ENCODE assay signal across 11 cellular contexts in genomic region chr15:37095197-37095992, GRCh38. TPM values are rescaled to one million over a fixed set of nuclear protein-coding genes. Genes with fewer than 3 reads are reported as not detected.
DNase-seq lines count a peak whose midpoint lies in the region; ATAC-seq and TF ChIP-seq lines count a peak whose summit lies in the region.
"Had no signal": no experiment of that assay in that cellular context is flagged by ENCODE, and none has a peak within 500 bp of the region (broad histone marks: within the 10 kb centered on the region; RNA-seq: fewer than 3 reads in every experiment).

No MANE protein-coding gene starts in this region.

- H2BK120ac ChIP-seq in IMR-90 (ENCODE audit: low read depth, low read length), result no peak overlapping the region

- no peak overlapping the region for H4K5ac ChIP-seq in IMR-90 (ENCODE audit: low read depth, low read length)

- H2BK5ac ChIP-seq in IMR-90 (ENCODE audit: low read depth, low read length, poor library complexity, severe bottlenecking), result no peak overlapping the region

- H3K27me3 ChIP-seq in IMR-90 (ENCODE audit: control insufficient read depth, insufficient read depth, low read length) (no peaks in the 10 kb centered on the region), endocrine pancreas (ENCODE audit: control insufficient read depth, insufficient read depth, low read length) (no peaks in the 10 kb centered on the region), left lung (peaks cover 0 to 68% of the 10 kb centered on the region in 2 donors)

- DNase-seq in IMR-90, result no peak
- peak in 1 of 2 donors; percentile 67 for DNase-seq in left lung
- DNase-seq in substantia nigra (lab: John Stamatoyannopoulos, UW), result peak in 11 of 49 donors; percentile 11 to 49 (median 20)
- DNase-seq in RKO (ENCODE audit: low spot score), result no peak
- DNase-seq: activated CD4-positive, CD25-positive, alpha-beta regulatory T cell; activated naive CD8-positive, alpha-beta T cell treated with anti-CD3 and anti-CD28 coated beads, Interleukin-2, amount 10 ng/mL, durations not matched to agents 7 days and 5 days; NCI-H748 treated with DMSO at 0.1 percent for 48 hours had no signal

- in situ Hi-C loops in IMR-90 (cut with MboI; ENCODE audit: low sequenced_read_pairs), result no loop called here

- H3K23ac ChIP-seq in IMR-90 (ENCODE audit: low read depth, low read length), result no peak overlapping the region

- no peaks in the 10 kb centered on the region for H3K9me1 ChIP-seq in IMR-90 (ENCODE audit: insufficient read depth, low read length)

- H4K20me1 ChIP-seq in IMR-90 (ENCODE audit: insufficient read depth, low read length), result peaks cover 22% of the 10 kb centered on the region; the same call in 1 of the 2 replicates

- ATAC-seq in IMR-90 (ENCODE audit: low read depth), result no peak
- ATAC-seq in left lung, result no peak
- ATAC-seq in GM18858 (IDR thresholded peaks at IDR 0.05; ENCODE audit: unreplicated experiment), result no peak
- ATAC-seq in HG03139 (IDR thresholded peaks at IDR 0.05; ENCODE audit: unreplicated experiment), result no peak
- ATAC-seq in GM18868 (IDR thresholded peaks at IDR 0.05; ENCODE audit: unreplicated experiment), result no peak

- 99% methylated on average over 10 of the region's 36 CpGs; no CpG with 5 or more reads in 1 of the 2 experiments for WGBS in IMR-90 (ENCODE audit: extremely low coverage in 2 of 2, insufficient read length in 1 of 2), 2 experiments

- no peak overlapping the region for H2AK5ac ChIP-seq in IMR-90 (ENCODE audit: low read depth, low read length)

- no peak for TF ChIP-seq POLR2A in IMR-90 (IDR thresholded peaks at IDR 0.05; ENCODE audit: low read depth, low read length)

- peaks cover 29% of the 10 kb centered on the region for H3K36me3 ChIP-seq in IMR-90 (ENCODE audit: control insufficient read depth, insufficient read depth, low read length)
- H3K36me3 ChIP-seq in endocrine pancreas (ENCODE audit: control insufficient read depth, insufficient read depth, low read length), result peaks cover 19% of the 10 kb centered on the region
- H3K36me3 ChIP-seq in left lung, result no peaks in the 10 kb centered on the region

- H2BK15ac ChIP-seq in IMR-90 (ENCODE audit: low read depth, low read length), result no peak overlapping the region

- H3K18ac ChIP-seq in IMR-90 (ENCODE audit: low read depth, low read length), result no peak overlapping the region

- H3K4me1 ChIP-seq in IMR-90 (ENCODE audit: control insufficient read depth, insufficient read depth, low read length) (peaks cover 9% of the 10 kb centered on the region), endocrine pancreas (ENCODE audit: control insufficient read depth, insufficient read depth, low read length) (peaks cover 29% of the 10 kb centered on the region), left lung (peaks cover 0 to 6% of the 10 kb centered on the region in 2 donors)

- peak overlapping the region; percentile 56 for H2AFZ ChIP-seq in IMR-90 (replicated peaks; ENCODE audit: low read length, poor library complexity)

- dilution Hi-C loops in IMR-90 (cut with HindIII; ENCODE audit: low sequenced_read_pairs, unreplicated experiment), result no loop called here

- peaks cover 23 to 65% of the 10 kb centered on the region in 2 experiments for H3K79me1 ChIP-seq in IMR-90 (ENCODE audit: low read depth in 1 of 2, low read length in 2 of 2)

- no peak overlapping the region for H3K4ac ChIP-seq in IMR-90 (ENCODE audit: low read depth, low read length)

- CTCF ChIA-PET in IMR-90 (lab: Yijun Ruan, JAX), result interaction anchor here (0.7 kb wide), 1 partner anchor 779 kb away, joined by 5 read pairs; no protein-coding TSS in a partner anchor

- H3K27ac ChIP-seq in IMR-90 (ENCODE audit: insufficient read depth, low read length) (no peak overlapping the region), left lung (peak overlapping the region; percentile 46 to 56), substantia nigra (ENCODE audit: low read depth, low read length, poor library complexity, severe bottlenecking) (peak overlapping the region; percentile 68)

- H2BK20ac ChIP-seq in IMR-90 (ENCODE audit: low read depth, low read length), result no peak overlapping the region

- no peak for TF ChIP-seq CTCF in IMR-90 (conservative IDR thresholded peaks at IDR 0.05; ENCODE audit: low read depth, low read length)
- TF ChIP-seq CTCF in left lung (IDR thresholded peaks at IDR 0.05), result no peak

- H3K9ac ChIP-seq in IMR-90 (ENCODE audit: low read depth, low read length), result no peak overlapping the region
- peak overlapping the region; percentile 100 for H3K9ac ChIP-seq in endocrine pancreas (ENCODE audit: control insufficient read depth, insufficient read depth, low read length)

- POLR2A ChIA-PET in IMR-90 (lab: Charles Lee; ENCODE audit: unreplicated experiment), result no interaction called here

- H4K91ac ChIP-seq in IMR-90 (ENCODE audit: insufficient read depth, low read depth, low read length), result no peak overlapping the region

- no peak overlapping the region for H3K4me3 ChIP-seq in IMR-90 (ENCODE audit: insufficient read depth, low read depth, low read length)
- H3K4me3 ChIP-seq in endocrine pancreas (ENCODE audit: control insufficient read depth, insufficient read depth, low read length), result peak overlapping the region; percentile 94
- H3K4me3 ChIP-seq in left lung, result peak overlapping the region in 1 of 2 donors; percentile 57

- peak overlapping the region; percentile 25 for H2AK9ac ChIP-seq in IMR-90 (replicated peaks; ENCODE audit: low read depth, low read length, poor library complexity)

- no TSS peak for BruUV-seq in IMR-90 (replicated peaks; lab: Mats Ljungman, UMichigan)

- no peak overlapping the region for H3K14ac ChIP-seq in IMR-90 (replicated peaks; ENCODE audit: low read depth, low read length)

- no peak overlapping the region for H3K56ac ChIP-seq in IMR-90 (ENCODE audit: extremely low read depth, insufficient read depth, low read length)

- intact Hi-C loops in IMR-90 (cut with micrococcal nuclease) (loop anchor here (10.0 kb wide), 1 partner anchor 1551 kb away; the partner anchor contains the start of gene DPH6), left lung (cut with DNase I) (no loop called here)

- H3K4me2 ChIP-seq in IMR-90 (ENCODE audit: low read depth, low read length), result no peak overlapping the region

- TF ChIP-seq RAD21 in IMR-90 (IDR thresholded peaks at IDR 0.05; ENCODE audit: low read length), result no peak

- H4K8ac ChIP-seq in IMR-90 (ENCODE audit: low read depth in 2 of 2, low read length in 2 of 2), result no peak overlapping the region

- H3K9me3 ChIP-seq in IMR-90 (ENCODE audit: control insufficient read depth, insufficient read depth, low read length) (no peaks in the 10 kb centered on the region), endocrine pancreas (ENCODE audit: control insufficient read depth, low read length) (no peaks in the 10 kb centered on the region), left lung (no peaks in the 10 kb centered on the region)

TF ChIP-seq in IMR-90, 13 proteins besides CTCF, POLR2A, EP300 and RAD21:
- TF ChIP-seq MAZ (IDR thresholded peaks at IDR 0.05; ENCODE audit: borderline replicate concordance, low read depth, low read length) (no peak), FOS (IDR thresholded peaks at IDR 0.05; ENCODE audit: low read depth, low read length) (no peak)

RNA-seq across cellular contexts. Expression of gene MEIS2, which starts 5.0 kb away (rescaled TPM):
- total RNA-seq in IMR-90 (2012; rRNA removed) (50.3 and 71.3 TPM in 2 replicates), left lung (10 to 100 TPM; 14.1 to 18.7 TPM)
- 59.9 and 70.1 TPM in 2 replicates for polyA plus RNA-seq in IMR-90 (2012; rRNA removed)
- 41.7 and 74.2 TPM in 2 replicates for polyA plus RNA-seq in IMR-90 (2012; cell fraction: cytosol; rRNA removed)
- 69.5 and 106 TPM in 2 replicates for polyA plus RNA-seq in IMR-90 (2012; cell fraction: nucleus; rRNA removed; ENCODE audit: low replicate concordance)
- total RNA-seq: activated naive CD8-positive, alpha-beta T cell treated with anti-CD3 and anti-CD28 coated beads, Interleukin-2, amount 10 ng/mL, durations not matched to agents 7 days and 5 days had no signal
